Comparison of ENCODE assay signal across 19 cellular contexts in the genomic region with DNA sequence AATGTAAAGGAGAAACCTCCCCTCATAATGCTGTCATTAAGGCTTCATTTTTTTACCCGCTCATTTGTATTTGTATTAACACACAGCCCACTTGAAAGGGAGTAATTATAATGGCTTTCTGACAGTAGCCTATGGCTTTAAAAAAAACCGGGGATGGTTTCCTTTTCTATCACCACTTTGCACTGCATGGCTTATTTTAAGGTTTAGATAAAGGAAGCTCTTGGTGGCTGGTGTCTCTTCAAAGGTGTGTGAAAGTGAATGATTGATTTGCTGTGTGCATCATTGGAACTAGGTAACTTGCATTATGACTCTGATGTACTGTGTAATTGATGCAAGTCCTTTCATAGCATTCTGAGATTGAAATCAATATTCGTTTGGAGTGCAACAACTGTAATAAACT.
"Had no signal": no experiment of that assay in that cellular context is flagged by ENCODE, and none has a peak within 500 bp of the region (broad histone marks: within the 10 kb centered on the region; RNA-seq: fewer than 3 reads in every experiment).

No MANE protein-coding gene starts in this region.

- H3K4me3 Mint-ChIP-seq: dendritic cell treated with granulocyte-macrophage colony-stimulating factor and Interleukin-4, amounts not matched to agents 40 ng/mL and 50 ng/mL, for 4 days; effector memory CD8-positive, alpha-beta T cell; naive thymus-derived CD4-positive, alpha-beta T cell; stimulated activated naive B cell treated with anti-CD40 and anti-IgM and Interleukin-4, amounts not matched to agents 10 μg/mL and 1 μg/mL and 100 μg/mL, for 72 hours; stimulated activated naive CD8-positive, alpha-beta T cell treated with anti-CD3 and anti-CD28 coated beads, Interleukin-15, amount 100 ng/mL, for 72 hours had no signal

- H3K27ac Mint-ChIP-seq: dendritic cell treated with granulocyte-macrophage colony-stimulating factor and Interleukin-4, amounts not matched to agents 40 ng/mL and 50 ng/mL, for 4 days; effector memory CD8-positive, alpha-beta T cell; naive thymus-derived CD4-positive, alpha-beta T cell; stimulated activated naive B cell treated with anti-CD40 and anti-IgM and Interleukin-4, amounts not matched to agents 10 μg/mL and 1 μg/mL and 100 μg/mL, for 72 hours; stimulated activated naive CD8-positive, alpha-beta T cell treated with anti-CD3 and anti-CD28 coated beads, Interleukin-15, amount 100 ng/mL, for 72 hours had no signal

- FAIRE-seq: islet of Langerhans had no signal

- DNase-seq: effector memory CD8-positive, alpha-beta T cell; gastrocnemius medialis; heart right ventricle; hypothalamus; kidney glomerular epithelial cell; mammary epithelial cell; naive thymus-derived CD4-positive, alpha-beta T cell; psoas muscle; retina; spleen; stimulated activated CD4-positive, alpha-beta T cell treated with anti-CD3 and anti-CD28 coated beads, Interleukin-15, amount 100 ng/mL, for 24 hours; stimulated activated CD4-positive, alpha-beta T cell treated with anti-CD3 and anti-CD28 coated beads, Interleukin-1b, Interleukin-23, amount 100 ng/mL, for 48 hours; stimulated activated CD4-positive, alpha-beta T cell treated with anti-CD3 and anti-CD28 coated beads, Interleukin-4, amount 100 ng/mL, for 4 hours; stimulated activated naive B cell treated with anti-CD40 and anti-IgM and Interleukin-4, amounts not matched to agents 10 μg/mL and 1 μg/mL and 100 μg/mL, for 72 hours; stimulated activated naive CD8-positive, alpha-beta T cell treated with anti-CD3 and anti-CD28 coated beads, Interleukin-15, amount 100 ng/mL, for 72 hours; testis had no signal

- ATAC-seq: effector memory CD8-positive, alpha-beta T cell; gastrocnemius medialis; heart right ventricle; naive thymus-derived CD4-positive, alpha-beta T cell; psoas muscle; sciatic nerve; stimulated activated naive B cell treated with anti-CD40 and anti-IgM and Interleukin-4, amounts not matched to agents 10 μg/mL and 1 μg/mL and 100 μg/mL, for 72 hours; stimulated activated naive CD8-positive, alpha-beta T cell treated with anti-CD3 and anti-CD28 coated beads, Interleukin-15, amount 100 ng/mL, for 72 hours had no signal

- H3K9me3 Mint-ChIP-seq: dendritic cell treated with granulocyte-macrophage colony-stimulating factor and Interleukin-4, amounts not matched to agents 40 ng/mL and 50 ng/mL, for 4 days; stimulated activated naive B cell treated with anti-CD40 and anti-IgM and Interleukin-4, amounts not matched to agents 10 μg/mL and 1 μg/mL and 100 μg/mL, for 72 hours; stimulated activated naive CD8-positive, alpha-beta T cell treated with anti-CD3 and anti-CD28 coated beads, Interleukin-15, amount 100 ng/mL, for 72 hours had no signal

- H3K4me1 Mint-ChIP-seq: naive thymus-derived CD4-positive, alpha-beta T cell; stimulated activated naive B cell treated with anti-CD40 and anti-IgM and Interleukin-4, amounts not matched to agents 10 μg/mL and 1 μg/mL and 100 μg/mL, for 72 hours; stimulated activated naive CD8-positive, alpha-beta T cell treated with anti-CD3 and anti-CD28 coated beads, Interleukin-15, amount 100 ng/mL, for 72 hours had no signal

- H3K27me3 Mint-ChIP-seq: dendritic cell treated with granulocyte-macrophage colony-stimulating factor and Interleukin-4, amounts not matched to agents 40 ng/mL and 50 ng/mL, for 4 days; effector memory CD8-positive, alpha-beta T cell; stimulated activated naive B cell treated with anti-CD40 and anti-IgM and Interleukin-4, amounts not matched to agents 10 μg/mL and 1 μg/mL and 100 μg/mL, for 72 hours had no signal

- H3K36me3 Mint-ChIP-seq: naive thymus-derived CD4-positive, alpha-beta T cell; stimulated activated naive B cell treated with anti-CD40 and anti-IgM and Interleukin-4, amounts not matched to agents 10 μg/mL and 1 μg/mL and 100 μg/mL, for 72 hours had no signal
